Comparison of ENCODE assay signal across 11 cellular contexts in genomic region chr1:18110968-18111367, GRCh38. TPM values are rescaled to one million over a fixed set of nuclear protein-coding genes. Genes with fewer than 3 reads are reported as not detected.
A peak's percentile ranks its signal among the peaks of the same experiment; 100 is the strongest.
DNase-seq lines count a peak whose midpoint lies in the region; ATAC-seq and TF ChIP-seq lines count a peak whose summit lies in the region.
"Had no signal": no experiment of that assay in that cellular context is flagged by ENCODE, and none has a peak within 500 bp of the region (broad histone marks: within the 10 kb centered on the region; RNA-seq: fewer than 3 reads in every experiment).

No MANE protein-coding gene starts in this region.

- H3K4me1 ChIP-seq in mucosa of descending colon (ENCODE audit: low read depth) (peaks cover 12% of the 10 kb centered on the region), aorta (ENCODE audit: control insufficient read depth in 1 of 2, insufficient read depth in 2 of 2, low read length in 2 of 2) (no peaks in the 10 kb centered on the region)

- H3K9me3 ChIP-seq in mucosa of descending colon = no peaks in the 10 kb centered on the region
- H3K9me3 ChIP-seq in aorta (ENCODE audit: control insufficient read depth, low read length) = no peaks in the 10 kb centered on the region

- H3K4me3 ChIP-seq in mucosa of descending colon (no peak overlapping the region), aorta (ENCODE audit: low read length in 2 of 2) (no peak overlapping the region)

- DNase-seq in Right ventricle myocardium inferior (ENCODE audit: missing footprints) (no peak), cardiac septum (ENCODE audit: low spot score) (no peak), ecto neural progenitor cell (ENCODE audit: low spot score) (peak; percentile 66), mucosa of descending colon (peak in 2 of 3 donors; percentile 35 to 56), aorta (peak in 1 of 2 donors; percentile 77)
- DNase-seq: activated CD8-positive, alpha-beta memory T cell treated with anti-CD3 and anti-CD28 coated beads, Interleukin-2, amount 50 U/mL, for 48 hours; stimulated activated naive B cell treated with anti-CD40 and anti-IgM and Interleukin-4, amounts not matched to agents 10 μg/mL and 1 μg/mL and 100 μg/mL, for 72 hours had no signal

- H3K27ac ChIP-seq in aorta (ENCODE audit: low read depth in 1 of 2, low read length in 2 of 2) = no peak overlapping the region

- no peaks in the 10 kb centered on the region for H3K36me3 ChIP-seq in mucosa of descending colon (ENCODE audit: low read depth)
- no peaks in the 10 kb centered on the region for H3K36me3 ChIP-seq in aorta (ENCODE audit: control insufficient read depth in 1 of 2, insufficient read depth in 2 of 2, low read length in 1 of 2)

- H3K27me3 ChIP-seq in aorta (ENCODE audit: control insufficient read depth in 1 of 2, insufficient read depth in 2 of 2, low read length in 1 of 2) = no peaks in the 10 kb centered on the region

- ATAC-seq in Right ventricle myocardium inferior (peak; percentile 56), mucosa of descending colon (peak; percentile 6), aorta (ENCODE audit: low FRiP score) (peak; percentile 46), GM18867 (IDR thresholded peaks at IDR 0.05; ENCODE audit: unreplicated experiment) (no peak), GM19035 (IDR thresholded peaks at IDR 0.05; ENCODE audit: unreplicated experiment) (no peak), HG03457 (IDR thresholded peaks at IDR 0.05; ENCODE audit: unreplicated experiment) (no peak)
- ATAC-seq: stimulated activated naive B cell treated with anti-CD40 and anti-IgM and Interleukin-4, amounts not matched to agents 10 μg/mL and 1 μg/mL and 100 μg/mL, for 72 hours had no signal

- intact Hi-C loops in Right ventricle myocardium inferior (cut with DNase I) (no loop called here), cardiac septum (cut with DNase I) (no loop called here), mucosa of descending colon (cut with DNase I, micrococcal nuclease) (no loop called here), aorta (cut with DNase I) (no loop called here)

- WGBS in aorta, 2 donors = 2% methylated on average over 28 to 30 of the region's 30 CpGs

- TF ChIP-seq CTCF in mucosa of descending colon (IDR thresholded peaks at IDR 0.05) = no peak

RNA-seq across cellular contexts. Expression of gene IGSF21, which starts 3.4 kb away (rescaled TPM):
- total RNA-seq in Right ventricle myocardium inferior (1.6 TPM), cardiac septum (1.00 TPM), mucosa of descending colon (1 to 10 TPM in 1 of 3 donors, under 1 TPM in 2; 0.70 to 1.4 (median 0.96) TPM), aorta (10 to 100 TPM in 1 of 2 donors, 1 to 10 TPM in 1; 5.2 to 10.1 TPM)
- 1 to 10 TPM in 1 of 2 donors, under 1 TPM in 1; 0.95 to 2.4 TPM for polyA plus RNA-seq in aorta
- polyA plus RNA-seq: BJ had no signal

Comparison
In these comparisons a context has a peak if more than half of its experiments do, and no peak if none do; other contexts are left out.
1. ATAC-seq: peak in Right ventricle myocardium inferior (single experiment), mucosa of descending colon (single experiment) and aorta (single experiment); none in GM18867 (single experiment), GM19035 (single experiment) and HG03457 (single experiment).
2. DNase-seq: peak in ecto neural progenitor cell (single experiment) and mucosa of descending colon (2 of 3); none in Right ventricle myocardium inferior (single experiment) and cardiac septum (single experiment).